17 cellular contexts compared by ENCODE assay signal in genomic region chr10:124244256-124244877, GRCh38.
"Had no signal": no experiment of that assay in that cellular context is flagged by ENCODE, and none has a peak within 500 bp of the region (broad histone marks: within the 10 kb centered on the region; RNA-seq: fewer than 3 reads in every experiment).

No MANE protein-coding gene starts in this region.

- H3K9me3 Mint-ChIP-seq: central memory CD8-positive, alpha-beta T cell; nephron progenitor cell had no signal

- H3K27ac ChIP-seq: epithelial cell of prostate, esophagus muscularis mucosa, gastrocnemius medialis, heart right ventricle, neutrophil, tibial artery had no signal

- ATAC-seq: effector memory CD8-positive, alpha-beta T cell; gastrocnemius medialis; heart right ventricle; left lobe of liver had no signal

- H3K27ac Mint-ChIP-seq: effector memory CD8-positive, alpha-beta T cell; nephron progenitor cell had no signal

- DNase-seq: effector memory CD8-positive, alpha-beta T cell; heart right ventricle; hypothalamus; mesenchymal stem cell; naive B cell; nephron progenitor cell; small intestine; stimulated activated CD4-positive, alpha-beta T cell treated with anti-CD3 and anti-CD28 coated beads, Interleukin-12 subunit alpha, Interleukin-12 subunit beta, amount 100 ng/mL, for 4 hours; stimulated activated naive CD4-positive, alpha-beta T cell treated with Interleukin-2 at 50 U/mL for 16 hours had no signal

- H3K4me1 Mint-ChIP-seq: central memory CD8-positive, alpha-beta T cell had no signal

- H3K36me3 ChIP-seq: esophagus muscularis mucosa, gastrocnemius medialis, heart right ventricle, neutrophil, tibial artery had no signal

- H3K36me3 Mint-ChIP-seq: naive B cell had no signal

- H3K4me3 Mint-ChIP-seq: central memory CD8-positive, alpha-beta T cell; effector memory CD8-positive, alpha-beta T cell; naive B cell; nephron progenitor cell had no signal

- H3K4me1 ChIP-seq: esophagus muscularis mucosa, gastrocnemius medialis, tibial artery had no signal

- H3K4me3 ChIP-seq: esophagus muscularis mucosa, gastrocnemius medialis, heart right ventricle, lung, tibial artery had no signal

- H3K9me3 ChIP-seq: esophagus muscularis mucosa, gastrocnemius medialis, neutrophil, tibial artery had no signal

- H3K27me3 ChIP-seq: esophagus muscularis mucosa, gastrocnemius medialis, neutrophil, tibial artery had no signal
